ENCODE assay signal across 22 cellular contexts in the genomic region with DNA sequence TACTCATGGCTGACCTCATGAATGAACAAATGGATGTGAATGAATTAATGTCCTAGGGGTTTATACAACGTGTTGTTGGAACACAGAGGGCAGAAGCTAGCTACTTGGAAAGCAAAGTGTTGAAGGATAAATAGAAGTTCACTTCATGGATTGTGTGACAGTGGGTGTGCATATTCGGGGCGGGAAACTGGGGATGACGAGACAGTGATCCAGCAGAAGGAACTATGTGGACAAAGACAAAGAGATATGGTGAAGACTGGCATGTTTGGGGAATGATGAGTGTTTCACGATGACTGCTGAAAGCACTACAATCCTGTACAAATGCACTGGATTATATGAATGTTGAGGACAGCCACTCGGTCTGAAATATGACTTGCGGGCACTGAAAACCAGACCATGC.
"Had no signal": no experiment of that assay in that cellular context is flagged by ENCODE, and none has a peak within 500 bp of the region (broad histone marks: within the 10 kb centered on the region; RNA-seq: fewer than 3 reads in every experiment).

No MANE protein-coding gene starts in this region.

- H3K4me3 ChIP-seq: dorsolateral prefrontal cortex, left lung, right atrium auricular region, tibial nerve, vagina had no signal

- ATAC-seq: left lung; naive thymus-derived CD8-positive, alpha-beta T cell had no signal

- H3K4me1 ChIP-seq: left lung, right atrium auricular region, tibial nerve, vagina had no signal

- H3K9me3 ChIP-seq: right atrium auricular region, tibial nerve, vagina had no signal

- H3K36me3 ChIP-seq: left lung, right atrium auricular region, tibial nerve, vagina, WERI-Rb-1 had no signal

- H3K27me3 ChIP-seq: right atrium auricular region, tibial nerve, vagina had no signal

- H3K27ac ChIP-seq: dorsolateral prefrontal cortex, left lung, right atrium auricular region, tibial nerve, vagina, WERI-Rb-1 had no signal

- FAIRE-seq: astrocyte, bronchial epithelial cell, kidney, small intestine had no signal

- DNase-seq: activated CD4-positive, alpha-beta T cell treated with anti-CD3 and anti-CD28 coated beads, Interleukin-2, amount 50 U/mL, for 48 hours; activated naive CD4-positive, alpha-beta T cell treated with anti-CD3 and anti-CD28 coated beads, Interleukin-2, amount 50 U/mL, for 16 hours; activated T-cell treated with anti-CD3 and anti-CD28 coated beads, Interleukin-2, amount 50 U/mL, for 24 hours; dorsolateral prefrontal cortex; endodermal cell; erythroblast; hippocampal formation; kidney; left lung; naive thymus-derived CD8-positive, alpha-beta T cell; nucleus accumbens; small intestine; stimulated activated CD4-positive, alpha-beta T cell treated with anti-CD3 and anti-CD28 coated beads, Interleukin-4, amount 100 ng/mL, for 4 hours; stimulated activated CD8-positive, alpha-beta memory T cell treated with anti-CD3 and anti-CD28 coated beads, Interleukin-4, amount 100 ng/mL, for 48 hours; stimulated activated naive CD4-positive, alpha-beta T cell treated with Interleukin-2 at 50 U/mL for 16 hours; substantia nigra; WERI-Rb-1 had no signal
